In the genomic region with DNA sequence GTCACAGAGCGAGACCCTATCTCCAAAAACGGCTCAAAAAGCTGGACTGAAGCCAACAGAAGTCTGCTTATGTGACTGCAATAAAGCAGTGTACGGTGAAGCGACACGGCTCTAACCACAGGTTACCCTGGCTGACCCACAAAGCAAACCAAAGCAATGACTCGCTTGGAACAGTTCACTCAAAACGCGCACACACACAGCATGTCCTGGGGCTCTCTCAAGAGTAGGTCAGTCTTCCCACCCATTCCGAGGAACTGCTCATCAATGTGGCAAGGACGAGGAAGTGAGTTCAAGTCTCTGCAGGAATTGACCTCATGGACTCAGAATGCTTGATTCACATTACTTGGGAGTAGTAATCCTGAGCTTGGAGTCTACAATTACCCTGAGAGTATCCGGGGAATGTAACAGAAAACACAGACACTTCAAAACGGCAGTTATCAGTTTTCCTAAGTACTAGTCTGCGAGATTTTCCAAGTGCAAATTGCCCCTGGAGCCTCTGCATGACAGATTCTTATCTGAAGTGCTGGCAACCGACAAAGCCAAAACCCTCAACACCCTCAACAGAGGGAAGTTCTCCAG, we compare ENCODE assay signal across 9 cellular contexts. TPM values are rescaled to one million over a fixed set of nuclear protein-coding genes. Genes with fewer than 3 reads are reported as not detected.
DNase-seq lines count a peak whose midpoint lies in the region; ATAC-seq, FAIRE-seq and TF ChIP-seq lines count a peak whose summit lies in the region.
"Had no signal": no experiment of that assay in that cellular context is flagged by ENCODE, and none has a peak within 500 bp of the region (broad histone marks: within the 10 kb centered on the region; RNA-seq: fewer than 3 reads in every experiment).

No MANE protein-coding gene starts in this region.

- H3K4me1 ChIP-seq in lung (ENCODE audit: control insufficient read depth in 2 of 2, insufficient read depth in 2 of 2, low read length in 2 of 2) (peaks cover 0 to 3% of the 10 kb centered on the region in 2 donors), kidney (ENCODE audit: control insufficient read depth in 1 of 2, insufficient read depth in 1 of 2, low read depth in 1 of 2, low read length in 2 of 2) (no peaks in the 10 kb centered on the region)

- 38 to 55% methylated on average over 14 of the region's 14 CpGs for WGBS in lung, 2 donors

- H3K4me3 ChIP-seq in AG10803 (ENCODE audit: low read length) (no peak overlapping the region), lung (no peak overlapping the region), kidney (ENCODE audit: low read length in 2 of 2) (no peak overlapping the region)

- H3K9me3 ChIP-seq in lung (ENCODE audit: control insufficient read depth in 2 of 2, insufficient read depth in 1 of 2, low read length in 1 of 2): no peaks in the 10 kb centered on the region
- no peaks in the 10 kb centered on the region for H3K9me3 ChIP-seq in kidney (ENCODE audit: control insufficient read depth in 1 of 2, low read length in 2 of 2)

- DNase-seq in AG10803 (ENCODE audit: low read depth): peak; percentile 82
- DNase-seq in HT-29 (ENCODE audit: low spot score): peak; percentile 19
- peak; percentile 82 for DNase-seq in amniotic epithelial cell (ENCODE audit: low read depth)
- DNase-seq in lung (ENCODE audit: low spot score): no peak
- no peak for DNase-seq in cardiac septum (ENCODE audit: low spot score)
- no peak for DNase-seq in NCI-H524 (lab: John Stamatoyannopoulos, UW)
- no peak for DNase-seq in kidney
- DNase-seq: activated effector memory CD4-positive, alpha-beta T cell treated with Interleukin-2 at 50 U/mL for 16 hours had no signal

- intact Hi-C loops in cardiac septum (cut with DNase I): no loop called here
- intact Hi-C loops in kidney (cut with DNase I): no loop called here

- no peak overlapping the region for H3K27ac ChIP-seq in lung (ENCODE audit: low read depth in 1 of 2, low read length in 1 of 2)
- no peak overlapping the region for H3K27ac ChIP-seq in kidney (ENCODE audit: low read depth in 2 of 2, low read length in 2 of 2)

- peak; percentile 45 for ATAC-seq in lung (ENCODE audit: insufficient read depth, low FRiP score)
- ATAC-seq in GM19395 (IDR thresholded peaks at IDR 0.05; ENCODE audit: unreplicated experiment): no peak

- no peak for FAIRE-seq in kidney (lab: Jason Lieb, UNC)

- no peaks in the 10 kb centered on the region for H3K27me3 ChIP-seq in lung (ENCODE audit: control insufficient read depth, insufficient read depth)

- H3K36me3 ChIP-seq in lung (ENCODE audit: control insufficient read depth in 2 of 2, insufficient read depth in 2 of 2, low read length in 2 of 2) (peaks cover 8 to 41% of the 10 kb centered on the region in 2 donors), kidney (ENCODE audit: control insufficient read depth in 1 of 2, insufficient read depth in 2 of 2, low read length in 2 of 2) (peaks cover 33 to 41% of the 10 kb centered on the region in 2 donors)

- no peak overlapping the region for H3K9ac ChIP-seq in kidney (ENCODE audit: low read length in 2 of 2)

- TF ChIP-seq CTCF in AG10803 (conservative IDR thresholded peaks at IDR 0.05; ENCODE audit: low read length): no peak
- no peak for TF ChIP-seq CTCF in lung (IDR thresholded peaks at IDR 0.05; ENCODE audit: control extremely low read depth, extremely low read depth)
- no peak for TF ChIP-seq CTCF in kidney (IDR thresholded peaks at IDR 0.05; ENCODE audit: borderline replicate concordance, extremely low read depth, insufficient read depth)

RNA-seq across cellular contexts. Expression of gene PELP1, which starts 25.4 kb away (rescaled TPM):
- 23.7 and 29.3 TPM in 2 replicates for total RNA-seq in HT-29 (2014; rRNA removed; shearing (Covaris generic))
- total RNA-seq in lung: 10 to 100 TPM; 26.6 to 53.9 TPM
- 10 to 100 TPM; 21.0 to 28.6 TPM for polyA plus RNA-seq in lung
- 36.4 TPM for total RNA-seq in cardiac septum
- 49.0 TPM for total RNA-seq in kidney
- 20.9 TPM for polyA plus RNA-seq in kidney (ENCODE audit: insufficient read depth, low read depth, low replicate concordance)

RNA-seq across cellular contexts. Expression of gene ARRB2, which starts 31.9 kb away (rescaled TPM):
- total RNA-seq in HT-29 (2014; rRNA removed; shearing (Covaris generic)): 30.4 and 32.3 TPM in 2 replicates
- total RNA-seq in lung (100 to 1,000 TPM in 1 of 2 donors, 10 to 100 TPM in 1; 27.2 to 186 TPM), cardiac septum (20.8 TPM), kidney (63.1 TPM)
- polyA plus RNA-seq in lung (100 to 1,000 TPM in 1 of 2 donors, 10 to 100 TPM in 1; 98.5 to 222 TPM), kidney (ENCODE audit: insufficient read depth, low read depth, low replicate concordance) (32.8 TPM)

RNA-seq across cellular contexts. Expression of gene ALOX15, which starts 37.1 kb away (rescaled TPM):
- 0.13 TPM in 1 of 2 replicates, not detected in the other for total RNA-seq in HT-29 (2014; rRNA removed; shearing (Covaris generic))
- total RNA-seq in lung: 10 to 100 TPM in 1 of 2 donors, 1 to 10 TPM in 1; 7.5 to 14.0 TPM
- polyA plus RNA-seq in lung: 1 to 10 TPM; 3.3 to 3.8 TPM
- 0.35 TPM for total RNA-seq in cardiac septum
- total RNA-seq in kidney: not detected
- polyA plus RNA-seq in kidney (ENCODE audit: insufficient read depth, low read depth, low replicate concordance): not detected

RNA-seq across cellular contexts. Expression of gene MED11, which starts 52.7 kb away (rescaled TPM):
- 27.8 and 35.0 TPM in 2 replicates for total RNA-seq in HT-29 (2014; rRNA removed; shearing (Covaris generic))
- total RNA-seq in lung (10 to 100 TPM; 14.3 to 27.3 TPM), cardiac septum (19.9 TPM), kidney (19.0 TPM)
- polyA plus RNA-seq in lung (10 to 100 TPM; 31.4 to 48.5 TPM), kidney (ENCODE audit: insufficient read depth, low read depth, low replicate concordance) (58.4 TPM)

Comparison
In these comparisons a context has a peak if more than half of its experiments do, and no peak if none do; other contexts are left out.
1. DNase-seq: peak in AG10803 (single experiment), HT-29 (single experiment) and amniotic epithelial cell (single experiment); none in lung (single experiment), cardiac septum (single experiment), NCI-H524 (0 of 2) and kidney (single experiment).